In genomic region chr17:83036193-83036592, GRCh38 we compare ENCODE assay signal across 23 cellular contexts.
"Had no signal": no experiment of that assay in that cellular context is flagged by ENCODE, and none has a peak within 500 bp of the region (broad histone marks: within the 10 kb centered on the region; RNA-seq: fewer than 3 reads in every experiment).

No MANE protein-coding gene starts in this region.

- H3K27ac Mint-ChIP-seq: nephron had no signal

- H3K27me3 ChIP-seq: dorsolateral prefrontal cortex, foreskin keratinocyte, heart left ventricle, sigmoid colon, suprapubic skin, thyroid gland, upper lobe of left lung had no signal

- DNase-seq: cortex of kidney; dorsolateral prefrontal cortex; effector memory CD4-positive, alpha-beta T cell; foreskin keratinocyte; heart left ventricle; hippocampal formation; left colon; left ventricle myocardium superior; mesenchymal stem cell; midbrain; nucleus accumbens; sigmoid colon; stimulated activated CD4-positive, alpha-beta T cell treated with anti-CD3 and anti-CD28 coated beads, Interleukin-2, amount 100 ng/mL, for 24 hours; stimulated activated CD4-positive, alpha-beta T cell treated with anti-CD3 and anti-CD28 coated beads, Interleukin-4, amount 100 ng/mL, for 4 hours; stimulated activated naive CD4-positive, alpha-beta T cell treated with Interleukin-2 at 50 U/mL for 16 hours; thyroid gland had no signal

- H3K4me1 ChIP-seq: foreskin keratinocyte, heart left ventricle, parathyroid adenoma, sigmoid colon, suprapubic skin, thyroid gland, upper lobe of left lung had no signal

- H3K27me3 Mint-ChIP-seq: central memory CD8-positive, alpha-beta T cell had no signal

- H3K4me3 Mint-ChIP-seq: central memory CD8-positive, alpha-beta T cell; nephron had no signal

- H3K79me2 ChIP-seq: parathyroid adenoma had no signal

- ATAC-seq: foreskin keratinocyte, heart left ventricle, left colon, left ventricle myocardium superior had no signal

- H3K4me3 ChIP-seq: dorsolateral prefrontal cortex, heart left ventricle, lung, sigmoid colon, skin epidermis, suprapubic skin, thyroid gland, upper lobe of left lung had no signal

- H3K27ac ChIP-seq: dorsolateral prefrontal cortex, foreskin keratinocyte, heart left ventricle, parathyroid adenoma, sigmoid colon, skin epidermis, suprapubic skin, thyroid gland, upper lobe of left lung had no signal

- H3K9me3 ChIP-seq: thyroid gland had no signal

- H3K4me1 Mint-ChIP-seq: central memory CD8-positive, alpha-beta T cell; nephron had no signal

- H2AFZ ChIP-seq: parathyroid adenoma had no signal

- H3K36me3 ChIP-seq: thyroid gland had no signal
